Comparison of ENCODE assay signal across 10 cellular contexts in the genomic region with DNA sequence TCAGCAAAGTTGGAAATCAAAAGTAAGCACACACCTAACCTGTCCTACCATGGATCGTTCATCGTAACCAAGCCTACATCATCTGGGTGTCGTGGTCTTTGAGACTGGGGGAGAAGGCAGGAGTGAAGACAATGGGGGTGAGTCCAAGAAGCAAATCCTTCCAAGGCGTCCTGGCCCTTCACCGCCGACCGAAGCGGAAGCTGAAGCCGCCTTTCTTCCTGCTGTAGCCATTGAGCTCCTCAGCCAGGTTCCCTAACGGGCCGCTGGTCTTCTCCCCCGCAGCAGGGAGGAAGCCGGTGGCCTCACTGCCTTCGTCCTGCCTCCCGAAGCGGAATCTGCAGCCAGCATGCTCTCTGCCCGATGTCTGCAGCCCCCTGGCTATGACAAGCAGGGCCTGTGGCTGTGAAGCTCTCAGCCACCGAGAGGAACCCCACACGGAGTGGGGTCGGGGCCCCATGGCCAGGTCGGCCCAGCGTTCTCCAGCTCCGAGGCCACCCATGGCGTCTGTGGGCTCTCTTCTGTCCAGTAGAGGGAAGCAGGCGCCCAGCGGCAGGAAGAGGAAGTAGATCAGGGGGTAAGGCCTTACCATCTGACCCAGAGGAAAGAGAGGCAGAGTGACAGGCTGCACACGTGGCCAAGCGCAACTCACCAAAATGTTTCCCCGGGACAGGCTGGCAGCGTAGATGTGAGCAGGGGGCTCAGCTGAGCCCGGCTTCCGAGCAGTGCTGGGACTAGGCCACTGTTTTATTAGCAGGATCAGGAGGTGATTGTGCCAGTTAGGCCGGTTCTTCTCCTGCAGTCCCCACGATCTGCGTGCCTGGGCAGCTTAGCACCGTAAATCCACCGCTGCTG. TPM values are rescaled to one million over a fixed set of nuclear protein-coding genes. Genes with fewer than 3 reads are reported as not detected.
DNase-seq lines count a peak whose midpoint lies in the region; ATAC-seq and TF ChIP-seq lines count a peak whose summit lies in the region.
"Had no signal": no experiment of that assay in that cellular context is flagged by ENCODE, and none has a peak within 500 bp of the region (broad histone marks: within the 10 kb centered on the region; RNA-seq: fewer than 3 reads in every experiment).

No MANE protein-coding gene starts in this region.

- no peak overlapping the region for H4K5ac ChIP-seq in mesendoderm (ENCODE audit: low read length)

- no peak overlapping the region for H3K4ac ChIP-seq in mesendoderm (ENCODE audit: low read depth, low read length)

- H2AK5ac ChIP-seq in mesendoderm (ENCODE audit: low read length) = no peak overlapping the region

- peaks cover 1% of the 10 kb centered on the region for H3K36me3 ChIP-seq in mesendoderm (ENCODE audit: control insufficient read depth, insufficient read depth, low read length)

- H3K27me3 ChIP-seq in mesendoderm (ENCODE audit: insufficient read depth, low read length, poor library complexity) = no peaks in the 10 kb centered on the region

- no peak overlapping the region for H4K8ac ChIP-seq in mesendoderm (ENCODE audit: low read depth, low read length)

- no peak overlapping the region for H3K27ac ChIP-seq in mesendoderm (ENCODE audit: low read depth, low read length)
- H3K27ac ChIP-seq in coronary artery = peak overlapping the region in 1 of 2 donors; percentile 45
- H3K27ac ChIP-seq: SJSA1 had no signal

- no peaks in the 10 kb centered on the region for H3K79me1 ChIP-seq in mesendoderm (ENCODE audit: low read length)

- H3K4me1 ChIP-seq in mesendoderm (ENCODE audit: control insufficient read depth, low read depth, low read length) = no peaks in the 10 kb centered on the region
- H3K4me1 ChIP-seq: SJSA1 had no signal

- no CpG with 5 or more reads among the region's 37 CpGs for WGBS in mesendoderm (ENCODE audit: extremely low coverage, insufficient coverage, low lambda C conversion rate)

- no peak overlapping the region for H2BK120ac ChIP-seq in mesendoderm (ENCODE audit: low read depth, low read length)

- H2BK15ac ChIP-seq in mesendoderm (replicated peaks; ENCODE audit: low read depth) = no peak overlapping the region

- no peak for ATAC-seq in HG03457 (IDR thresholded peaks at IDR 0.05; ENCODE audit: unreplicated experiment)

- no peak overlapping the region for H2BK5ac ChIP-seq in mesendoderm (ENCODE audit: low read length)

- no peak for TF ChIP-seq CTCF in coronary artery (IDR thresholded peaks at IDR 0.05)

- H3K9ac ChIP-seq in mesendoderm (ENCODE audit: low read length) = no peak overlapping the region

- H3K79me2 ChIP-seq in mesendoderm (ENCODE audit: control insufficient read depth, insufficient read depth, low read length) = no peaks in the 10 kb centered on the region

- no peak overlapping the region for H3K4me2 ChIP-seq in mesendoderm (ENCODE audit: low read length)

- DNase-seq in Ammon's horn (ENCODE audit: low spot score) (peak; percentile 65), NOMO-1 treated with DMSO at 0.1 percent for 48 hours (lab: John Stamatoyannopoulos, UW; ENCODE audit: unreplicated experiment) (peak; percentile 90), epidermal melanocyte (ENCODE audit: insufficient read length, low spot score) (peak; percentile 69), mesendoderm (peak; percentile 31), coronary artery (ENCODE audit: low spot score) (no peak), HUDEP-2 (lab: John Stamatoyannopoulos, UW; ENCODE audit: unreplicated experiment in 76 of 76) (no peak)
- no peak for DNase-seq in activated effector memory CD4-positive, alpha-beta T cell treated with anti-CD3 and anti-CD28 coated beads, Interleukin-2, amount 50 U/mL, for 16 hours
- DNase-seq: activated gamma-delta T cell treated with Interleukin-2 at 50 U/mL for 16 hours had no signal

- no peak overlapping the region for H3K23ac ChIP-seq in mesendoderm (ENCODE audit: low read length)

- no peak overlapping the region for H3K18ac ChIP-seq in mesendoderm (ENCODE audit: low read length)

- H3K56ac ChIP-seq in mesendoderm (ENCODE audit: low read length) = no peak overlapping the region

- H3K4me3 ChIP-seq in mesendoderm (ENCODE audit: low read length) (no peak overlapping the region), coronary artery (no peak overlapping the region)
- H3K4me3 ChIP-seq: SJSA1 had no signal

RNA-seq across cellular contexts. Expression of a gene that starts 3.1 kb away (rescaled TPM):
- not detected for polyA plus RNA-seq in mesendoderm (2013, experiment 1 of 2)
- polyA plus RNA-seq in mesendoderm (2013, experiment 2 of 2) = not detected

RNA-seq across cellular contexts. Expression of a gene that starts 45.6 kb away (rescaled TPM):
- polyA plus RNA-seq in mesendoderm (2013, experiment 1 of 2) = 6.6 TPM
- polyA plus RNA-seq in mesendoderm (2013, experiment 2 of 2) = 6.5 TPM

RNA-seq across cellular contexts. Expression of a gene that starts 58.4 kb away (rescaled TPM):
- 60.5 TPM for polyA plus RNA-seq in mesendoderm (2013, experiment 1 of 2)
- polyA plus RNA-seq in mesendoderm (2013, experiment 2 of 2) = 59.9 TPM

Comparison
In these comparisons a context has a peak if more than half of its experiments do, and no peak if none do; other contexts are left out.
1. DNase-seq: peak in Ammon's horn (single experiment), NOMO-1 treated with DMSO at 0.1 percent for 48 hours (single experiment), epidermal melanocyte (single experiment) and mesendoderm (single experiment); none in coronary artery (single experiment), activated effector memory CD4-positive, alpha-beta T cell treated with anti-CD3 and anti-CD28 coated beads, Interleukin-2, amount 50 U/mL, for 16 hours (single experiment) and HUDEP-2 (0 of 76).